Comparison of ENCODE assay signal across 22 cellular contexts in the genomic region with DNA sequence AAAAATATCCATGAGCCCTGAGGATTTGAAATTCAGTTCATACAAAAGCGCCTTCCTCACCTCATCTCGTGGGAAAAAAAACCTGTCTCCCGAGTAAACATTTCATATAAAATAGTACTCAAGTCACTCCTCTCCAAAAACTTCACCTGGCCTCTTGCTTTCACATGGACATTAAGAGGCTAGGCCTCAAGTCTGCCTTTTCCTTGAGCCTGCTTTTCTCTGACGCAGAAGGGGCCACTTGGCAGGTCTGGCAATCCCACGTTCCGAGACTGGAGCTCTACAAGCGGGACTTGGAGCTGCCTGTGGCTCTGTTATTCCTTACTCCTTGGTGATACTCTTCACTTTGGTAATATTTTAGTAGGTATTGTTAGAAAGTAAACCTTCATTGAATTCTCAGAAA.
"Had no signal": no experiment of that assay in that cellular context is flagged by ENCODE, and none has a peak within 500 bp of the region (broad histone marks: within the 10 kb centered on the region; RNA-seq: fewer than 3 reads in every experiment).

No MANE protein-coding gene starts in this region.

- H3K4me3 ChIP-seq: MG63, SJSA1, SK-N-MC had no signal

- H3K36me3 ChIP-seq: MG63, SJSA1 had no signal

- H3K4me1 ChIP-seq: SJSA1 had no signal

- ATAC-seq: HepG2 had no signal

- H3K9me3 ChIP-seq: MG63, SJSA1 had no signal

- DNase-seq: IMR-90, Karpas-422, KG1, MG63, NCI-H1092 treated with DMSO at 0.1 percent for 48 hours, NCI-H1436, NCI-H187, NCI-H2029, NCI-H2081 treated with DMSO at 0.1 percent for 48 hours, NCI-H2171, NCI-H226, NCI-H446, NCI-H510A, NCI-H524 treated with DMSO at 0.1 percent for 48 hours, NCI-H69, NCI-H774, Right ventricle myocardium superior, RPMI8226, SIG-M5 had no signal

- H3K27ac ChIP-seq: SJSA1, SK-N-MC had no signal

- H3K27me3 ChIP-seq: MG63, SJSA1 had no signal
